In genomic region chr12:73180734-73181133, GRCh38 we compare ENCODE assay signal across 17 cellular contexts.
A peak's percentile ranks its signal among the peaks of the same experiment; 100 is the strongest.
DNase-seq lines count a peak whose midpoint lies in the region; ATAC-seq and TF ChIP-seq lines count a peak whose summit lies in the region.
"Had no signal": no experiment of that assay in that cellular context is flagged by ENCODE, and none has a peak within 500 bp of the region (broad histone marks: within the 10 kb centered on the region; RNA-seq: fewer than 3 reads in every experiment).

No MANE protein-coding gene starts in this region.

- peak overlapping the region; percentile 45 for H3K9ac ChIP-seq in KMS-11
- no peak overlapping the region for H3K9ac ChIP-seq in mesendoderm (ENCODE audit: low read length)
- H3K9ac ChIP-seq: BLaER1 treated with 17β-estradiol and CSF1 and Interleukin-3, amounts not matched to agents 10 nM and 100 nM had no signal

- H2AK5ac ChIP-seq in mesendoderm (ENCODE audit: low read length): no peak overlapping the region

- no peaks in the 10 kb centered on the region for H3K79me1 ChIP-seq in mesendoderm (ENCODE audit: low read length)

- no peak overlapping the region for H4K5ac ChIP-seq in mesendoderm (ENCODE audit: low read length)

- no peak overlapping the region for H4K8ac ChIP-seq in mesendoderm (ENCODE audit: low read depth, low read length)

- H3K18ac ChIP-seq in mesendoderm (ENCODE audit: low read length): no peak overlapping the region

- no peak overlapping the region for H3K56ac ChIP-seq in mesendoderm (ENCODE audit: low read length)

- peak overlapping the region; percentile 68; the same call in 1 of the 2 replicates for H2AFZ ChIP-seq in KMS-11 (ENCODE audit: low read depth)

- H3K36me3 ChIP-seq in KMS-11 (ENCODE audit: insufficient read depth): no peaks in the 10 kb centered on the region
- no peaks in the 10 kb centered on the region for H3K36me3 ChIP-seq in WERI-Rb-1
- H3K36me3 ChIP-seq in mesendoderm (ENCODE audit: control insufficient read depth, insufficient read depth, low read length): no peaks in the 10 kb centered on the region
- H3K36me3 ChIP-seq: BLaER1 treated with 17β-estradiol and CSF1 and Interleukin-3, amounts not matched to agents 10 nM and 100 nM had no signal

- WGBS in mesendoderm (ENCODE audit: extremely low coverage, insufficient coverage, low lambda C conversion rate): no CpG with 5 or more reads among the region's 3 CpGs

- no peak overlapping the region for H2BK120ac ChIP-seq in mesendoderm (ENCODE audit: low read depth, low read length)

- H3K4me2 ChIP-seq in KMS-11 (peak overlapping the region; percentile 79), mesendoderm (ENCODE audit: low read length) (no peak overlapping the region)
- H3K4me2 ChIP-seq: BLaER1 treated with 17β-estradiol and CSF1 and Interleukin-3, amounts not matched to agents 10 nM and 100 nM had no signal

- no peak overlapping the region for H3K27ac Mint-ChIP-seq in stimulated activated effector memory CD8-positive, alpha-beta T cell treated with anti-CD3 and anti-CD28 coated beads, Interleukin-12 subunit alpha, Interleukin-12 subunit beta, amount 100 ng/mL, for 72 hours
- H3K27ac Mint-ChIP-seq: B cell; CD8-positive, alpha-beta T cell had no signal

- TF ChIP-seq CTCF in KMS-11 (conservative IDR thresholded peaks at IDR 0.05; ENCODE audit: low read depth, low read length) (no peak), WERI-Rb-1 (IDR thresholded peaks at IDR 0.05; ENCODE audit: low read depth, low read length) (no peak)

- H3K4me3 Mint-ChIP-seq in stimulated activated effector memory CD8-positive, alpha-beta T cell treated with anti-CD3 and anti-CD28 coated beads, Interleukin-12 subunit alpha, Interleukin-12 subunit beta, amount 100 ng/mL, for 72 hours: no peak overlapping the region
- H3K4me3 Mint-ChIP-seq: B cell; CD8-positive, alpha-beta T cell; H9 had no signal

- H3K27me3 ChIP-seq in KMS-11 (ENCODE audit: insufficient read depth, low read depth) (no peaks in the 10 kb centered on the region), WERI-Rb-1 (ENCODE audit: insufficient read depth, low read depth, severe bottlenecking) (no peaks in the 10 kb centered on the region), mesendoderm (ENCODE audit: insufficient read depth, low read length, poor library complexity) (no peaks in the 10 kb centered on the region)
- H3K27me3 ChIP-seq: BLaER1 treated with 17β-estradiol and CSF1 and Interleukin-3, amounts not matched to agents 10 nM and 100 nM had no signal

- H3K9me3 Mint-ChIP-seq in stimulated activated effector memory CD8-positive, alpha-beta T cell treated with anti-CD3 and anti-CD28 coated beads, Interleukin-12 subunit alpha, Interleukin-12 subunit beta, amount 100 ng/mL, for 72 hours: peaks cover 20% of the 10 kb centered on the region

- no peaks in the 10 kb centered on the region for H4K20me1 ChIP-seq in KMS-11 (ENCODE audit: insufficient read depth)
- H4K20me1 ChIP-seq: BLaER1 treated with 17β-estradiol and CSF1 and Interleukin-3, amounts not matched to agents 10 nM and 100 nM had no signal

- H3K36me3 Mint-ChIP-seq in stimulated activated effector memory CD8-positive, alpha-beta T cell treated with anti-CD3 and anti-CD28 coated beads, Interleukin-12 subunit alpha, Interleukin-12 subunit beta, amount 100 ng/mL, for 72 hours: no peaks in the 10 kb centered on the region
- H3K36me3 Mint-ChIP-seq: CD8-positive, alpha-beta T cell had no signal

- H3K4ac ChIP-seq in mesendoderm (ENCODE audit: low read depth, low read length): peak overlapping the region; percentile 37

- H3K4me1 Mint-ChIP-seq in stimulated activated effector memory CD8-positive, alpha-beta T cell treated with anti-CD3 and anti-CD28 coated beads, Interleukin-12 subunit alpha, Interleukin-12 subunit beta, amount 100 ng/mL, for 72 hours: no peaks in the 10 kb centered on the region
- H3K4me1 Mint-ChIP-seq: B cell had no signal

- peak; percentile 16 for ATAC-seq in stimulated activated effector memory CD8-positive, alpha-beta T cell treated with anti-CD3 and anti-CD28 coated beads, Interleukin-12 subunit alpha, Interleukin-12 subunit beta, amount 100 ng/mL, for 72 hours
- ATAC-seq in SK-N-SH treated with all-trans-retinoic acid at 6 μM for 48 hours (no peak), HG03045 (IDR thresholded peaks at IDR 0.05; ENCODE audit: unreplicated experiment) (no peak)
- ATAC-seq: CD8-positive, alpha-beta T cell; GM12878 had no signal

- H3K4me3 ChIP-seq in KMS-11 (IDR thresholded peaks at IDR 0.05; ENCODE audit: insufficient read depth, low read depth, low read length) (no peak overlapping the region), WERI-Rb-1 (ENCODE audit: low read depth, low read length) (no peak overlapping the region), mesendoderm (ENCODE audit: low read length) (no peak overlapping the region)
- H3K4me3 ChIP-seq: BLaER1 treated with 17β-estradiol and CSF1 and Interleukin-3, amounts not matched to agents 10 nM and 100 nM; GM12878 had no signal

- DNase-seq in WERI-Rb-1 (no peak), mesendoderm (no peak), NCI-H1092 (lab: John Stamatoyannopoulos, UW) (no peak)
- DNase-seq in stimulated activated effector memory CD8-positive, alpha-beta T cell treated with anti-CD3 and anti-CD28 coated beads, Interleukin-12 subunit alpha, Interleukin-12 subunit beta, amount 100 ng/mL, for 72 hours (ENCODE audit: low spot score in 2 of 2): no peak
- no peak for DNase-seq in activated T-cell treated with anti-CD3 and anti-CD28 coated beads, Interleukin-2, amount 50 U/mL, for 1 hour
- DNase-seq: 8988T; Calu3; CD8-positive, alpha-beta T cell; DMS79 treated with DMSO at 0.1 percent for 48 hours; GOT3; H9 had no signal

- H3K23ac ChIP-seq in mesendoderm (ENCODE audit: low read length): no peak overlapping the region

- H3K27ac ChIP-seq in KMS-11: peak overlapping the region; percentile 84
- peak overlapping the region; percentile 54; the same call in 1 of the 2 replicates for H3K27ac ChIP-seq in WERI-Rb-1
- H3K27ac ChIP-seq in mesendoderm (ENCODE audit: low read depth, low read length): no peak overlapping the region
- H3K27ac ChIP-seq: BLaER1 treated with 17β-estradiol and CSF1 and Interleukin-3, amounts not matched to agents 10 nM and 100 nM had no signal

- H3K4me1 ChIP-seq in KMS-11 (ENCODE audit: low read depth, poor library complexity, severe bottlenecking) (peaks cover 55% of the 10 kb centered on the region), mesendoderm (ENCODE audit: control insufficient read depth, low read depth, low read length) (no peaks in the 10 kb centered on the region)

- H2BK15ac ChIP-seq in mesendoderm (replicated peaks; ENCODE audit: low read depth): no peak overlapping the region

- no peaks in the 10 kb centered on the region for H3K79me2 ChIP-seq in KMS-11 (ENCODE audit: insufficient read depth, low read depth)
- no peaks in the 10 kb centered on the region for H3K79me2 ChIP-seq in mesendoderm (ENCODE audit: control insufficient read depth, insufficient read depth, low read length)

- H2BK5ac ChIP-seq in mesendoderm (ENCODE audit: low read length): no peak overlapping the region

- peaks cover 5% of the 10 kb centered on the region for H3K9me3 ChIP-seq in WERI-Rb-1 (ENCODE audit: severe bottlenecking)

TF ChIP-seq in SK-N-SH treated with all-trans-retinoic acid at 6 μM for 48 hours, 23 proteins besides CTCF, POLR2A, EP300 and RAD21 (continues in another document):
- TF ChIP-seq ZNF565 (CRISPR knock-in tag; conservative IDR thresholded peaks at IDR 0.05; ENCODE audit: low read depth): no peak
- no peak for TF ChIP-seq CSDC2 (CRISPR knock-in tag; IDR thresholded peaks at IDR 0.05)
- no peak for TF ChIP-seq RARB (CRISPR knock-in tag; IDR thresholded peaks at IDR 0.05)
- TF ChIP-seq TSHZ2 (CRISPR knock-in tag; IDR thresholded peaks at IDR 0.05): no peak
- TF ChIP-seq POU6F1 (CRISPR knock-in tag; IDR thresholded peaks at IDR 0.05; ENCODE audit: borderline replicate concordance, low read depth): no peak
- TF ChIP-seq BACH2 (CRISPR knock-in tag; IDR thresholded peaks at IDR 0.05; ENCODE audit: borderline replicate concordance): no peak
- no peak for TF ChIP-seq ZNF8 (CRISPR knock-in tag; IDR thresholded peaks at IDR 0.05)
- no peak for TF ChIP-seq ZFP3 (CRISPR knock-in tag; IDR thresholded peaks at IDR 0.05)
- TF ChIP-seq ISL1 (CRISPR knock-in tag; IDR thresholded peaks at IDR 0.05): no peak
